18 cellular contexts compared by ENCODE assay signal in the genomic region with DNA sequence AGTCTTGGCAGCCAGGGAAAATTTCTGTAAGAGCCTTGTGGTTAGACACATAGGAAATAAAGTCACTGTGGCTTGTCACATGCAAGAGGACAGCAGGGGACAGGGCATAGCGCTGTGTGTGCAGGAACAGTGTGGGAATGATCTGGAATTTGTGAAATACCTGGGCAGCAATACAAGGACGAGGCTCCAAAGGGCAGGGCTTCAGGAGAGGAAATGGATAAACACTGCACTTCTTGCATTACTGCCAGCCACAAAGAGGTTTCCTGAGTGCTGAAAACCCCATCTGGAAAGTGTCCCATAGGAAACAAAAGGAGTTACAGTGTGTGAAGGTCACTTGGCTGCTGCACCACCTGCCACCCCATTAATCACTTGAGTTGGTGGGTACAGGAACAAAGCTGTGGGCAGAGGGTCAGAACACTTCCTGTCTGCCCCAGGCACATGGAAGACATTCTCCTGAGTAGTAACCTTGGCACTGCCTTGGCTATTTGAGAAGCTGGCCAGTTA. TPM values are rescaled to one million over a fixed set of nuclear protein-coding genes. Genes with fewer than 3 reads are reported as not detected.
A peak's percentile ranks its signal among the peaks of the same experiment; 100 is the strongest.
DNase-seq lines count a peak whose midpoint lies in the region; ATAC-seq and TF ChIP-seq lines count a peak whose summit lies in the region.
"Had no signal": no experiment of that assay in that cellular context is flagged by ENCODE, and none has a peak within 500 bp of the region (broad histone marks: within the 10 kb centered on the region; RNA-seq: fewer than 3 reads in every experiment).

No MANE protein-coding gene starts in this region.

- H2AFZ ChIP-seq in neuronal stem cell (ENCODE audit: low read length) = no peak overlapping the region
- H2AFZ ChIP-seq: hepatocyte had no signal

- H3K23ac ChIP-seq in neuronal stem cell (ENCODE audit: low read depth, low read length, poor library complexity) = no peak overlapping the region

- no peak overlapping the region for H2BK12ac ChIP-seq in neuronal stem cell (ENCODE audit: low read length)

- no peaks in the 10 kb centered on the region for H3K79me1 ChIP-seq in neuronal stem cell (ENCODE audit: low read depth, low read length)

- H3K27ac Mint-ChIP-seq in activated CD8-positive, alpha-beta T cell treated with anti-CD3 and anti-CD28 coated beads, Interleukin-2, amount 10 ng/mL, durations not matched to agents 7 days and 5 days = no peak overlapping the region
- no peak overlapping the region for H3K27ac Mint-ChIP-seq in Calu3 (ENCODE audit: unreplicated experiment)
- H3K27ac Mint-ChIP-seq: activated B cell treated with CpG ODN at 0.5 μM for 24 hours; activated naive CD8-positive, alpha-beta T cell treated with anti-CD3 and anti-CD28 coated beads for 36 hours had no signal

- H4K91ac ChIP-seq in neuronal stem cell (ENCODE audit: low read depth, low read length, poor library complexity) = no peak overlapping the region

- no CpG with 5 or more reads among the region's 2 CpGs for WGBS in neuronal stem cell (ENCODE audit: extremely low coverage in 2 of 2, insufficient read length in 2 of 2, insufficient replicate concordance in 1 of 2), 2 donors

- H3K27ac ChIP-seq in right atrium auricular region = no peak overlapping the region
- peak overlapping the region; percentile 21 for H3K27ac ChIP-seq in lower lobe of right lung
- no peak overlapping the region for H3K27ac ChIP-seq in neuronal stem cell (replicated peaks; ENCODE audit: low read length)
- H3K27ac ChIP-seq: hepatocyte, testis had no signal

- H3K36me3 ChIP-seq in right atrium auricular region (peaks cover 22% of the 10 kb centered on the region), lower lobe of right lung (peaks cover 10% of the 10 kb centered on the region), neuronal stem cell (replicated peaks in 1 of 2; ENCODE audit: control insufficient read depth in 2 of 2, insufficient read depth in 2 of 2, low read length in 2 of 2) (no peaks in the 10 kb centered on the region)

- TF ChIP-seq CTCF in right atrium auricular region (IDR thresholded peaks at IDR 0.05) (no peak), astrocyte of the spinal cord (IDR thresholded peaks at IDR 0.05; ENCODE audit: low read depth, low read length) (no peak), lower lobe of right lung (IDR thresholded peaks at IDR 0.05) (no peak), Calu3 (IDR thresholded peaks at IDR 0.05; ENCODE audit: unreplicated experiment) (no peak)

- BruUV-seq in Calu3 (replicated peaks; lab: Mats Ljungman, UMichigan) = no TSS peak

- no peak overlapping the region for H3K4me2 ChIP-seq in neuronal stem cell (ENCODE audit: insufficient read depth, low read length, poor library complexity, severe bottlenecking)
- H3K4me2 ChIP-seq: hepatocyte had no signal

- H2BK15ac ChIP-seq in neuronal stem cell (ENCODE audit: low read length) = no peak overlapping the region

- no peaks in the 10 kb centered on the region for H3K9me3 Mint-ChIP-seq in activated CD8-positive, alpha-beta T cell treated with anti-CD3 and anti-CD28 coated beads, Interleukin-2, amount 10 ng/mL, durations not matched to agents 7 days and 5 days (ENCODE audit: insufficient read depth)
- H3K9me3 Mint-ChIP-seq in Calu3 (ENCODE audit: low read depth, unreplicated experiment) = no peaks in the 10 kb centered on the region
- H3K9me3 Mint-ChIP-seq: activated naive CD8-positive, alpha-beta T cell treated with anti-CD3 and anti-CD28 coated beads for 36 hours had no signal

- H3K9me3 ChIP-seq in right atrium auricular region (no peaks in the 10 kb centered on the region), lower lobe of right lung (no peaks in the 10 kb centered on the region), neuronal stem cell (replicated peaks in 1 of 2; ENCODE audit: control insufficient read depth in 2 of 2, insufficient read depth in 1 of 2, low read depth in 1 of 2, low read length in 2 of 2) (no peaks in the 10 kb centered on the region)
- H3K9me3 ChIP-seq: testis had no signal

- H2BK5ac ChIP-seq in neuronal stem cell (ENCODE audit: low read length) = no peak overlapping the region

- H3K14ac ChIP-seq in neuronal stem cell (ENCODE audit: low read length) = no peak overlapping the region

- H2AK5ac ChIP-seq in neuronal stem cell (ENCODE audit: low read depth, low read length) = no peak overlapping the region

- peaks cover 2% of the 10 kb centered on the region for H3K36me3 Mint-ChIP-seq in activated CD8-positive, alpha-beta T cell treated with anti-CD3 and anti-CD28 coated beads, Interleukin-2, amount 10 ng/mL, durations not matched to agents 7 days and 5 days (ENCODE audit: low read depth)
- H3K36me3 Mint-ChIP-seq in Calu3 (ENCODE audit: insufficient read depth, unreplicated experiment) = no peaks in the 10 kb centered on the region

- no peak overlapping the region for H2BK120ac ChIP-seq in neuronal stem cell (ENCODE audit: low read depth, low read length)

- POLR2A ChIA-PET in activated CD8-positive, alpha-beta T cell treated with anti-CD3 and anti-CD28 coated beads, Interleukin-2, amount 10 ng/mL, durations not matched to agents 7 days and 5 days (lab: Charles Lee) = no interaction called here

- DNase-seq in Right ventricle myocardium superior (no peak), right atrium auricular region (ENCODE audit: low spot score) (no peak), astrocyte of the spinal cord (ENCODE audit: low read depth, low spot score) (peak; percentile 48), lower lobe of right lung (no peak), neuronal stem cell (ENCODE audit: low spot score) (no peak), LoVo (ENCODE audit: low spot score) (no peak), Calu3 (no peak)
- DNase-seq in activated CD8-positive, alpha-beta T cell treated with anti-CD3 and anti-CD28 coated beads, Interleukin-2, amount 10 ng/mL, durations not matched to agents 7 days and 5 days = no peak
- DNase-seq: activated B cell treated with CpG ODN at 0.5 μM for 24 hours; activated naive CD8-positive, alpha-beta T cell treated with anti-CD3 and anti-CD28 coated beads for 36 hours; KG1; left colon; NCI-H187 treated with DMSO at 0.1 percent for 48 hours; OCI-M1; SW 1271; testis had no signal

- H3K4me1 Mint-ChIP-seq in activated CD8-positive, alpha-beta T cell treated with anti-CD3 and anti-CD28 coated beads, Interleukin-2, amount 10 ng/mL, durations not matched to agents 7 days and 5 days (ENCODE audit: low read depth) = peaks cover 4% of the 10 kb centered on the region
- H3K4me1 Mint-ChIP-seq in Calu3 (ENCODE audit: low read depth, unreplicated experiment) = no peaks in the 10 kb centered on the region
- H3K4me1 Mint-ChIP-seq: activated B cell treated with CpG ODN at 0.5 μM for 24 hours; activated naive CD8-positive, alpha-beta T cell treated with anti-CD3 and anti-CD28 coated beads for 36 hours had no signal

- H3K27me3 Mint-ChIP-seq in activated CD8-positive, alpha-beta T cell treated with anti-CD3 and anti-CD28 coated beads, Interleukin-2, amount 10 ng/mL, durations not matched to agents 7 days and 5 days (ENCODE audit: low read depth) = no peaks in the 10 kb centered on the region
- no peaks in the 10 kb centered on the region for H3K27me3 Mint-ChIP-seq in Calu3 (ENCODE audit: unreplicated experiment)
- H3K27me3 Mint-ChIP-seq: activated B cell treated with CpG ODN at 0.5 μM for 24 hours; activated naive CD8-positive, alpha-beta T cell treated with anti-CD3 and anti-CD28 coated beads for 36 hours had no signal

- H3K4me1 ChIP-seq in right atrium auricular region (no peaks in the 10 kb centered on the region), lower lobe of right lung (peaks cover 9% of the 10 kb centered on the region), neuronal stem cell (ENCODE audit: control insufficient read depth in 2 of 2, insufficient read depth in 1 of 2, low read depth in 1 of 2, low read length in 2 of 2) (no peaks in the 10 kb centered on the region)
- H3K4me1 ChIP-seq: testis had no signal

- in situ Hi-C loops in astrocyte of the spinal cord (cut with HindIII; ENCODE audit: low sequenced_read_pairs) = no loop called here

- H3K4me3 ChIP-seq in right atrium auricular region (no peak overlapping the region), astrocyte of the spinal cord (ENCODE audit: low read depth, low read length) (no peak overlapping the region), lower lobe of right lung (no peak overlapping the region), neuronal stem cell (ENCODE audit: low read length in 2 of 2) (peak overlapping the region in 1 of 2 donors; percentile 53)
- H3K4me3 ChIP-seq: hepatocyte, testis had no signal

- intact Hi-C loops in Right ventricle myocardium superior (cut with DNase I) = no loop called here
- intact Hi-C loops in lower lobe of right lung (cut with DNase I) = no loop called here
- intact Hi-C loops in Calu3 (cut with micrococcal nuclease; ENCODE audit: unreplicated experiment) = no loop called here

- CTCF ChIA-PET in activated CD8-positive, alpha-beta T cell treated with anti-CD3 and anti-CD28 coated beads, Interleukin-2, amount 10 ng/mL, durations not matched to agents 7 days and 5 days (lab: Charles Lee) = no interaction called here
- CTCF ChIA-PET in Calu3 (lab: Charles Lee) = no interaction called here

- ATAC-seq in Right ventricle myocardium superior (ENCODE audit: poor library complexity) = peak; percentile 76
- peak; percentile 75 to 81 for ATAC-seq in lower lobe of right lung
- no peak for ATAC-seq in activated CD8-positive, alpha-beta T cell treated with anti-CD3 and anti-CD28 coated beads, Interleukin-2, amount 10 ng/mL, durations not matched to agents 7 days and 5 days
- ATAC-seq: left colon had no signal

- H3K9ac ChIP-seq in neuronal stem cell (ENCODE audit: low read depth, low read length, poor library complexity) = no peak overlapping the region

- no peak overlapping the region for H3K18ac ChIP-seq in neuronal stem cell (ENCODE audit: low read length)

- H3K4ac ChIP-seq in neuronal stem cell (ENCODE audit: low read length) = no peak overlapping the region

- H3K4me3 Mint-ChIP-seq in activated CD8-positive, alpha-beta T cell treated with anti-CD3 and anti-CD28 coated beads, Interleukin-2, amount 10 ng/mL, durations not matched to agents 7 days and 5 days = no peak overlapping the region
- no peak overlapping the region for H3K4me3 Mint-ChIP-seq in Calu3 (ENCODE audit: low read depth, unreplicated experiment)
- H3K4me3 Mint-ChIP-seq: activated B cell treated with CpG ODN at 0.5 μM for 24 hours; activated naive CD8-positive, alpha-beta T cell treated with anti-CD3 and anti-CD28 coated beads for 36 hours had no signal

- no peaks in the 10 kb centered on the region for H3K27me3 ChIP-seq in right atrium auricular region
- H3K27me3 ChIP-seq in lower lobe of right lung (ENCODE audit: low read depth) = no peaks in the 10 kb centered on the region
- no peaks in the 10 kb centered on the region for H3K27me3 ChIP-seq in neuronal stem cell (ENCODE audit: control insufficient read depth in 3 of 3, insufficient read depth in 3 of 3, low read depth in 1 of 3, low read length in 3 of 3)
- H3K27me3 ChIP-seq: hepatocyte, testis had no signal

- H4K8ac ChIP-seq in neuronal stem cell (ENCODE audit: low read depth, low read length) = no peak overlapping the region

RNA-seq across cellular contexts. Expression of a gene that starts 12.1 kb away (rescaled TPM):
- total RNA-seq in Right ventricle myocardium superior (6.4 TPM), right atrium auricular region (1,000 to 10,000 TPM in 1 of 2 donors, 10 to 100 TPM in 1; 52.7 to 1,105 TPM), lower lobe of right lung (66.8 TPM), Calu3 (2022) (not detected in 2 replicates)
- polyA plus RNA-seq in neuronal stem cell (2013, experiment 1 of 2) = 0.04 TPM
- polyA plus RNA-seq in neuronal stem cell (2013, experiment 2 of 2) = not detected
- not detected for total RNA-seq in activated CD8-positive, alpha-beta T cell treated with anti-CD3 and anti-CD28 coated beads, Interleukin-2, amount 10 ng/mL, durations not matched to agents 7 days and 5 days
- total RNA-seq: activated B cell treated with CpG ODN at 0.5 μM for 24 hours; activated naive CD8-positive, alpha-beta T cell treated with anti-CD3 and anti-CD28 coated beads for 36 hours; chondrocyte; left colon had no signal

RNA-seq across cellular contexts. Expression of a gene that starts 20.8 kb away (rescaled TPM):
- total RNA-seq in Right ventricle myocardium superior (87.8 TPM), right atrium auricular region (10 to 100 TPM; 16.1 to 25.4 TPM), lower lobe of right lung (1.8 TPM), Calu3 (2022) (not detected in 2 replicates)
- 0.04 TPM for polyA plus RNA-seq in neuronal stem cell (2013, experiment 1 of 2)
- 0.04 TPM for polyA plus RNA-seq in neuronal stem cell (2013, experiment 2 of 2)
- total RNA-seq in activated CD8-positive, alpha-beta T cell treated with anti-CD3 and anti-CD28 coated beads, Interleukin-2, amount 10 ng/mL, durations not matched to agents 7 days and 5 days = not detected
- total RNA-seq: activated B cell treated with CpG ODN at 0.5 μM for 24 hours; activated naive CD8-positive, alpha-beta T cell treated with anti-CD3 and anti-CD28 coated beads for 36 hours; chondrocyte; left colon had no signal

RNA-seq across cellular contexts. Expression of a gene that starts 33.7 kb away (rescaled TPM):
- total RNA-seq in Right ventricle myocardium superior (8.3 TPM), right atrium auricular region (10 to 100 TPM; 39.4 to 52.0 TPM), lower lobe of right lung (8.2 TPM), Calu3 (2022) (19.7 and 21.3 TPM in 2 replicates)
- polyA plus RNA-seq in neuronal stem cell (2013, experiment 1 of 2) = 9.3 TPM
- 9.6 TPM for polyA plus RNA-seq in neuronal stem cell (2013, experiment 2 of 2)
- total RNA-seq in activated CD8-positive, alpha-beta T cell treated with anti-CD3 and anti-CD28 coated beads, Interleukin-2, amount 10 ng/mL, durations not matched to agents 7 days and 5 days = 10 to 100 TPM; 14.7 to 18.3 TPM

RNA-seq across cellular contexts. Expression of a gene that starts 42.0 kb away (rescaled TPM):
- total RNA-seq in Right ventricle myocardium superior (0.03 TPM), right atrium auricular region (under 1 TPM; 0.51 to 0.52 TPM), lower lobe of right lung (0.15 TPM), Calu3 (2022) (not detected in 2 replicates)
- 0.01 TPM for polyA plus RNA-seq in neuronal stem cell (2013, experiment 1 of 2)
- under 0.01 TPM for polyA plus RNA-seq in neuronal stem cell (2013, experiment 2 of 2)
- total RNA-seq in activated CD8-positive, alpha-beta T cell treated with anti-CD3 and anti-CD28 coated beads, Interleukin-2, amount 10 ng/mL, durations not matched to agents 7 days and 5 days = under 1 TPM; 0.78 to 0.79 TPM
- total RNA-seq: activated B cell treated with CpG ODN at 0.5 μM for 24 hours, chondrocyte had no signal
- polyA plus RNA-seq: hepatocyte had no signal

RNA-seq across cellular contexts. Expression of a gene that starts 51.2 kb away (rescaled TPM):
- total RNA-seq in Right ventricle myocardium superior = 6.9 TPM
- total RNA-seq in right atrium auricular region = 1 to 10 TPM; 3.9 to 7.0 TPM
- 14.4 TPM for total RNA-seq in lower lobe of right lung
- polyA plus RNA-seq in neuronal stem cell (2013, experiment 1 of 2) = 5.3 TPM
- 5.3 TPM for polyA plus RNA-seq in neuronal stem cell (2013, experiment 2 of 2)
- 10 to 100 TPM; 14.9 to 16.7 TPM for total RNA-seq in activated CD8-positive, alpha-beta T cell treated with anti-CD3 and anti-CD28 coated beads, Interleukin-2, amount 10 ng/mL, durations not matched to agents 7 days and 5 days
- total RNA-seq in Calu3 (2022) = 18.0 TPM in 2 replicates
